In genomic region chr12:49661191-49661590, GRCh38 we compare ENCODE assay signal across 12 cellular contexts. TPM values are rescaled to one million over a fixed set of nuclear protein-coding genes. Genes with fewer than 3 reads are reported as not detected.
A peak's percentile ranks its signal among the peaks of the same experiment; 100 is the strongest.
DNase-seq lines count a peak whose midpoint lies in the region; ATAC-seq and TF ChIP-seq lines count a peak whose summit lies in the region.
"Had no signal": no experiment of that assay in that cellular context is flagged by ENCODE, and none has a peak within 500 bp of the region (broad histone marks: within the 10 kb centered on the region; RNA-seq: fewer than 3 reads in every experiment).

No MANE protein-coding gene starts in this region.

- no peak overlapping the region for H4K12ac ChIP-seq in trophoblast cell (ENCODE audit: low read depth, low read length)

- TF ChIP-seq CTCF in GM20000 (IDR thresholded peaks at IDR 0.05; ENCODE audit: extremely low read depth, missing control alignments) (no peak), activated B cell treated with CpG ODN at 0.5 μM for 24 hours (IDR thresholded peaks at IDR 0.05) (no peak)

- no peak overlapping the region for H3K14ac ChIP-seq in trophoblast cell (ENCODE audit: low read length)

- no peak overlapping the region for H2AK5ac ChIP-seq in trophoblast cell (ENCODE audit: low read length)

- WGBS in trophoblast cell (ENCODE audit: extremely low coverage, insufficient coverage, insufficient read length) = no CpG with 5 or more reads among the region's 3 CpGs

- no peaks in the 10 kb centered on the region for H3K27me3 ChIP-seq in trophoblast cell (ENCODE audit: insufficient read depth, low read length)
- H3K27me3 ChIP-seq: ovary had no signal

- H3K4me3 ChIP-seq in GM08714 (ENCODE audit: low read length) (peak overlapping the region; percentile 3; the same call in 1 of the 2 replicates), trophoblast cell (ENCODE audit: low read depth, low read length) (no peak overlapping the region)
- H3K4me3 ChIP-seq: ovary had no signal

- no peak overlapping the region for H3K18ac ChIP-seq in trophoblast cell (ENCODE audit: low read length)

- no peak overlapping the region for H2BK12ac ChIP-seq in trophoblast cell (ENCODE audit: low read length)

- peaks cover 58% of the 10 kb centered on the region for H3K36me3 Mint-ChIP-seq in activated B cell treated with CpG ODN at 0.5 μM for 24 hours (ENCODE audit: low read depth)
- H3K36me3 Mint-ChIP-seq in memory B cell = peaks cover 16% of the 10 kb centered on the region

- H3K9ac ChIP-seq in trophoblast cell (ENCODE audit: low read length) = no peak overlapping the region

- no peak overlapping the region for H2AFZ ChIP-seq in trophoblast cell (ENCODE audit: insufficient read depth, low read length, poor library complexity)

- H2BK5ac ChIP-seq in trophoblast cell (ENCODE audit: low read depth, low read length, poor library complexity) = no peak overlapping the region

- no peaks in the 10 kb centered on the region for H3K79me2 ChIP-seq in trophoblast cell (ENCODE audit: control insufficient read depth, insufficient read depth, low read length, poor library complexity)

- H3K4me3 Mint-ChIP-seq in activated B cell treated with CpG ODN at 0.5 μM for 24 hours (peak overlapping the region; percentile 80), memory B cell (peak overlapping the region; percentile 60)
- H3K4me3 Mint-ChIP-seq: endodermal cell had no signal

- peaks cover 16 to 24% of the 10 kb centered on the region in 2 experiments for H3K4me1 ChIP-seq in trophoblast cell (ENCODE audit: control insufficient read depth in 1 of 2, insufficient read depth in 2 of 2, low read length in 2 of 2)

- H2BK120ac ChIP-seq in trophoblast cell (ENCODE audit: insufficient read depth, low read length, poor library complexity) = no peak overlapping the region

- peak overlapping the region; percentile 94 for H3K27ac Mint-ChIP-seq in activated B cell treated with CpG ODN at 0.5 μM for 24 hours
- H3K27ac Mint-ChIP-seq in memory B cell = peak overlapping the region; percentile 89
- H3K27ac Mint-ChIP-seq: endodermal cell had no signal

- POLR2A ChIA-PET in activated B cell treated with CpG ODN at 0.5 μM for 24 hours (lab: Charles Lee) = interaction anchor here (0.5 to 20.3 kb wide), 8 partner anchors 12 to 802 kb away, joined by 3 to 265 read pairs (median 6); partner anchors contain the start of gene FMNL3

- H3K4ac ChIP-seq in trophoblast cell (ENCODE audit: low read depth, low read length) = no peak overlapping the region

- H3K27me3 Mint-ChIP-seq in activated B cell treated with CpG ODN at 0.5 μM for 24 hours (no peaks in the 10 kb centered on the region), memory B cell (no peaks in the 10 kb centered on the region)

- peaks cover 2 to 10% of the 10 kb centered on the region in 2 experiments for H3K36me3 ChIP-seq in trophoblast cell (ENCODE audit: control insufficient read depth in 1 of 2, insufficient read depth in 2 of 2, low read length in 2 of 2)
- H3K36me3 ChIP-seq: ovary had no signal

- H3K4me1 Mint-ChIP-seq in activated B cell treated with CpG ODN at 0.5 μM for 24 hours (peaks cover 71% of the 10 kb centered on the region), memory B cell (peaks cover 66% of the 10 kb centered on the region)

- H4K8ac ChIP-seq in trophoblast cell (ENCODE audit: low read depth, low read length) = no peak overlapping the region

- ATAC-seq in activated B cell treated with CpG ODN at 0.5 μM for 24 hours (ENCODE audit: low read depth) (peak; percentile 69), memory B cell (ENCODE audit: low read depth) (peak; percentile 78)

- H4K91ac ChIP-seq in trophoblast cell (ENCODE audit: low read depth, low read length) = no peak overlapping the region

- CTCF ChIA-PET in activated B cell treated with CpG ODN at 0.5 μM for 24 hours (lab: Charles Lee) = interaction anchor here (1.2 to 3.7 kb wide), 4 partner anchors 9 to 49 kb away, joined by 4 to 18 read pairs (median 5); partner anchors contain the start of gene FMNL3

- intact Hi-C loops in activated B cell treated with CpG ODN at 0.5 μM for 24 hours (cut with micrococcal nuclease) = loop anchor here (1.0 to 5.0 kb wide), 4 partner anchors 10 to 91 kb away; partner anchors contain the start of gene FMNL3

- H3K23ac ChIP-seq in trophoblast cell (ENCODE audit: low read length) = no peak overlapping the region

- DNase-seq in GM20000 (ENCODE audit: low spot score) = peak; percentile 63
- no peak for DNase-seq in activated B cell treated with CpG ODN at 0.5 μM for 24 hours
- DNase-seq in memory B cell (ENCODE audit: low spot score in 2 of 2) = peak in 1 of 2 donors; percentile 46
- DNase-seq in NCI-H345 (lab: John Stamatoyannopoulos, UW) = no peak
- DNase-seq in trophoblast cell = no peak
- DNase-seq in NCI-H748 treated with DMSO at 0.1 percent for 48 hours (lab: John Stamatoyannopoulos, UW) = no peak
- no peak for DNase-seq in NCI-H1436 (lab: John Stamatoyannopoulos, UW)
- DNase-seq: DND-41, endodermal cell, NCI-H446 had no signal

- H3K79me1 ChIP-seq in trophoblast cell (ENCODE audit: low read length) = peaks cover 12% of the 10 kb centered on the region

- H3K4me2 ChIP-seq in trophoblast cell (ENCODE audit: low read length) = no peak overlapping the region

- H3K9me3 ChIP-seq in trophoblast cell (ENCODE audit: insufficient read depth, low read depth, low read length) = no peaks in the 10 kb centered on the region
- H3K9me3 ChIP-seq: ovary had no signal

- H3K9me3 Mint-ChIP-seq in activated B cell treated with CpG ODN at 0.5 μM for 24 hours = no peaks in the 10 kb centered on the region
- H3K9me3 Mint-ChIP-seq in memory B cell = no peaks in the 10 kb centered on the region
- H3K9me3 Mint-ChIP-seq: endodermal cell had no signal

- H3K27ac ChIP-seq in trophoblast cell (ENCODE audit: low read depth, low read length) = no peak overlapping the region
- H3K27ac ChIP-seq: ovary had no signal

RNA-seq across cellular contexts. Expression of gene PRPF40B, which starts 37.8 kb away (rescaled TPM):
- 16.4 and 23.4 TPM in 2 replicates for total RNA-seq in activated B cell treated with CpG ODN at 0.5 μM for 24 hours
- 6.0 and 6.4 TPM in 2 replicates for polyA plus RNA-seq in trophoblast cell (2013)

RNA-seq across cellular contexts. Expression of gene FMNL3, which starts 46.0 kb away (rescaled TPM):
- 74.7 and 84.3 TPM in 2 replicates for total RNA-seq in activated B cell treated with CpG ODN at 0.5 μM for 24 hours
- polyA plus RNA-seq in trophoblast cell (2013) = 4.6 and 4.8 TPM in 2 replicates

RNA-seq across cellular contexts. Expression of gene FAM186B, which starts 55.8 kb away (rescaled TPM):
- total RNA-seq in activated B cell treated with CpG ODN at 0.5 μM for 24 hours = 0.93 and 1.5 TPM in 2 replicates
- polyA plus RNA-seq in trophoblast cell (2013) = 0.03 and 0.08 TPM in 2 replicates
